14 cellular contexts compared by ENCODE assay signal in the genomic region with DNA sequence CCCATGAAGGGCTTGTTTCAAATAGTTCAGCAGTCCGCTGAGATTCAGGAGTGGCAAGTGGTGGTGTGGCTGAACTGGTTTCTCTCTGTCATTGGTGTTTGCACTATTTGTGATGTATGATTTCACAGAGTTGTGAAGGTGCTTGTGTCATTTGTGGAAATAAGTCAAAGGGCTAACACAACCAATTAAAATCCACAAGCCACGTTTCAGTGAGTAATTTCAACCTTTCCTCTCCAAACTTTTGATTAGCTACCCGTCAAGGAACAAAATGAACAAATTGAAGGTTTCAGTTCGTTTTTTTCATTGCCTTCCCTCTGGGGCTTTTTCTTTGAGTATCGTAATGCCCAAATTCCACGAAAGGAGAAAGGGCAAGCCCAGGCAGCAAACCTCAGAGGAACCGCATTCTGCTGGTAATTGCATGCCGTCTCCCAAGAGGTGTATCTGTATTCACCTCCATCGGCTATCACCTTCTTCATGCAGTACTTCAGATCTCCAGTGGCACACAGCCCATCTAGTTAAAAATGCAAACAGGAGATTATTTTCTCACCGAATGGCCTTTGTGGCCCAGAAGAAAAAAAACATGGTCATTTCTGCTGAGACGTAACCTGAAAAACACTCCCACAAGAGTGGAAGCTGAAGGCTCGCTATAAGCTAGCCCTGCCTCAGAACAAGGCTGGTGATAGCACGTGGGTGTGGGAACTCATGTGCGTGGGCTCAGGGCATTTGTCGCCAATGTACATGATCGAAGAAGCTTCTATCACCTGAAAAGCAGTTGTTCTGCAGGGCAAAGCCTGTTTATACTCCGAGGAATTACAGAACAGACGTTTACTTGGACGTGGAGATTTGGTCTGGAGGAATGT.
DNase-seq lines count a peak whose midpoint lies in the region; ATAC-seq, FAIRE-seq and TF ChIP-seq lines count a peak whose summit lies in the region.
"Had no signal": no experiment of that assay in that cellular context is flagged by ENCODE, and none has a peak within 500 bp of the region (broad histone marks: within the 10 kb centered on the region; RNA-seq: fewer than 3 reads in every experiment).

No MANE protein-coding gene starts in this region.

- H3K27me3 Mint-ChIP-seq in astrocyte (ENCODE audit: low read depth, unreplicated experiment) = no peaks in the 10 kb centered on the region
- H3K27me3 Mint-ChIP-seq: CD4-positive, CD25-positive, alpha-beta regulatory T cell had no signal

- H2AFZ ChIP-seq in astrocyte (ENCODE audit: low read depth, low read length) = no peak overlapping the region

- TF ChIP-seq CTCF in astrocyte (IDR thresholded peaks at IDR 0.05; ENCODE audit: insufficient read depth, low read depth, low read length) = no peak

- DNase-seq in astrocyte (ENCODE audit: low read depth) (no peak), NCI-H2196 (lab: John Stamatoyannopoulos, UW; ENCODE audit: unreplicated experiment) (no peak), middle frontal gyrus (ENCODE audit: extremely low spot score, low spot score) (no peak), SW480 (ENCODE audit: low spot score) (no peak), mucosa of gallbladder (ENCODE audit: low spot score) (no peak)
- DNase-seq: activated gamma-delta T cell treated with Interleukin-2 at 50 U/mL for 16 hours; CD4-positive, CD25-positive, alpha-beta regulatory T cell; left ventricle myocardium inferior had no signal

- H3K4me3 Mint-ChIP-seq in astrocyte (ENCODE audit: unreplicated experiment) = no peak overlapping the region
- H3K4me3 Mint-ChIP-seq: CD4-positive, CD25-positive, alpha-beta regulatory T cell had no signal

- H3K4me2 ChIP-seq in BLaER1 treated with 17β-estradiol and CSF1 and Interleukin-3, amounts not matched to agents 10 nM and 100 nM = peak overlapping the region; percentile 14 to 71 (median 45)
- no peak overlapping the region for H3K4me2 ChIP-seq in astrocyte (ENCODE audit: low read length)

- no peak for FAIRE-seq in astrocyte (lab: Jason Lieb, UNC)
- FAIRE-seq: endometrium, H1 had no signal

- peak overlapping the region in 1 of 11 experiments; percentile 36; a peak in 2 of 22 replicates for H3K27ac ChIP-seq in BLaER1 treated with 17β-estradiol and CSF1 and Interleukin-3, amounts not matched to agents 10 nM and 100 nM
- H3K27ac ChIP-seq in astrocyte (ENCODE audit: low read depth, low read length) = peak overlapping the region; percentile 30
- H3K27ac ChIP-seq: SK-N-MC had no signal

- H3K9me3 ChIP-seq in BLaER1 treated with 17β-estradiol and CSF1 and Interleukin-3, amounts not matched to agents 10 nM and 100 nM (replicated peaks in 1 of 11) = peaks cover 9 to 19% (median 12%) of the 10 kb centered on the region in 11 experiments; a peak in 19 of 22 replicates
- no peaks in the 10 kb centered on the region for H3K9me3 ChIP-seq in astrocyte (ENCODE audit: insufficient read depth, low read depth, low read length)

- ATAC-seq in GM18909 (IDR thresholded peaks at IDR 0.05; ENCODE audit: poor library complexity, unreplicated experiment) (peak; percentile 50), HG02852 (IDR thresholded peaks at IDR 0.05; ENCODE audit: unreplicated experiment) (peak; percentile 50)

- H3K4me3 ChIP-seq in BLaER1 treated with 17β-estradiol and CSF1 and Interleukin-3, amounts not matched to agents 10 nM and 100 nM = no peak overlapping the region
- H3K4me3 ChIP-seq in astrocyte (ENCODE audit: insufficient read depth, low read depth, low read length) = no peak overlapping the region
- H3K4me3 ChIP-seq: left ventricle myocardium inferior, SK-N-MC had no signal

- H4K20me1 ChIP-seq in BLaER1 treated with 17β-estradiol and CSF1 and Interleukin-3, amounts not matched to agents 10 nM and 100 nM = peaks cover 0 to 40% (median 0%) of the 10 kb centered on the region in 11 experiments; a peak in 4 of 22 replicates
- no peaks in the 10 kb centered on the region for H4K20me1 ChIP-seq in astrocyte (ENCODE audit: insufficient read depth, low read length)

- no peaks in the 10 kb centered on the region for H3K27me3 ChIP-seq in BLaER1 treated with 17β-estradiol and CSF1 and Interleukin-3, amounts not matched to agents 10 nM and 100 nM
- H3K27me3 ChIP-seq in astrocyte (ENCODE audit: insufficient read depth, low read length) = no peaks in the 10 kb centered on the region

- H3K27ac Mint-ChIP-seq in astrocyte (ENCODE audit: unreplicated experiment) = peak overlapping the region; percentile 34

- no peaks in the 10 kb centered on the region for H3K36me3 Mint-ChIP-seq in astrocyte (ENCODE audit: low read depth, unreplicated experiment)

- H3K4me1 Mint-ChIP-seq in astrocyte (ENCODE audit: low read depth, unreplicated experiment) = peaks cover 29% of the 10 kb centered on the region

- H3K36me3 ChIP-seq in BLaER1 treated with 17β-estradiol and CSF1 and Interleukin-3, amounts not matched to agents 10 nM and 100 nM = peaks cover 0 to 67% (median 9%) of the 10 kb centered on the region in 11 experiments; a peak in 10 of 22 replicates
- no peaks in the 10 kb centered on the region for H3K36me3 ChIP-seq in astrocyte (ENCODE audit: insufficient read depth, low read length)
- H3K36me3 ChIP-seq: left ventricle myocardium inferior had no signal

- no peaks in the 10 kb centered on the region for H3K9me3 Mint-ChIP-seq in astrocyte (ENCODE audit: unreplicated experiment)

- no peaks in the 10 kb centered on the region for H3K79me2 ChIP-seq in astrocyte (ENCODE audit: insufficient read depth, low read length)

- peaks cover 8 to 30% (median 19%) of the 10 kb centered on the region in 10 experiments for H3K4me1 ChIP-seq in BLaER1 treated with 17β-estradiol and CSF1 and Interleukin-3, amounts not matched to agents 10 nM and 100 nM
- H3K4me1 ChIP-seq in astrocyte (ENCODE audit: insufficient read depth, low read length) = peaks cover 20% of the 10 kb centered on the region

- H3K9ac ChIP-seq in BLaER1 treated with 17β-estradiol and CSF1 and Interleukin-3, amounts not matched to agents 10 nM and 100 nM = peak overlapping the region in 1 of 11 experiments; percentile 6; a peak in 1 of 22 replicates
- H3K9ac ChIP-seq in astrocyte (ENCODE audit: low read length) = no peak overlapping the region
